ENCODE assay signal across 12 cellular contexts in the genomic region with DNA sequence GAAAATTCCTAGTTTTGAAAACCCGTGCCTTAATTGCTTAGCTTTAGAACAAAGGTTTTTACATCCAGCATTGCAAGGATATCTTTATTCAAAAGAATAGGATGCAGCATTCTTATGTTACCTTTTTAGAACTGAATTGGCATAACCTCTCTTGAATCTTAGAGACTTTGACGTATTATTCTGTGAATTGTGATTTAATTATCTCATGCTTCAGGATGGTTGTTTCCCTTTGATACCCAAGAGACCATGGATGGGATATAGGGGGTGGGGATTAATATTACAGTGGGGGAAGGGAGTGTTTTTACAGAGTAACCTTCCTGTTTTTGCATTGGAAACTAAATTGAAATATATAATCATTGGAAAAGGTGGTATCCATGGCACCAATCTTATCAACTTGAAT.
"Had no signal": no experiment of that assay in that cellular context is flagged by ENCODE, and none has a peak within 500 bp of the region (broad histone marks: within the 10 kb centered on the region; RNA-seq: fewer than 3 reads in every experiment).

No MANE protein-coding gene starts in this region.

- H3K27me3 ChIP-seq: ascending aorta, foreskin keratinocyte, pancreas had no signal

- DNase-seq: activated CD4-positive, alpha-beta T cell treated with anti-CD3 and anti-CD28 coated beads, Interleukin-2, amount 50 U/mL, for 1 hour; activated naive CD4-positive, alpha-beta T cell treated with anti-CD3 and anti-CD28 coated beads for 36 hours; activated T-cell treated with anti-CD3 and anti-CD28 coated beads for 4 hours; cortex of kidney; effector CD8-positive, alpha-beta T cell; foreskin keratinocyte; nephron progenitor cell; pancreas; stimulated activated CD4-positive, alpha-beta T cell treated with anti-CD3 and anti-CD28 coated beads, Interleukin-12 subunit alpha, Interleukin-12 subunit beta, amount 100 ng/mL, for 4 hours; stimulated activated CD4-positive, alpha-beta T cell treated with anti-CD3 and anti-CD28 coated beads, Interleukin-2, amount 100 ng/mL, for 24 hours had no signal

- H3K4me3 ChIP-seq: ascending aorta, pancreas had no signal

- H3K4me1 Mint-ChIP-seq: nephron progenitor cell had no signal

- H3K9me3 ChIP-seq: ascending aorta, pancreas had no signal

- H3K4me3 Mint-ChIP-seq: activated naive CD4-positive, alpha-beta T cell treated with anti-CD3 and anti-CD28 coated beads for 36 hours; nephron progenitor cell; T-helper 2 cell treated with Interferon-gamma antibody and Interleukin-4, amounts not matched to agents 5 μg/mL and 100 μg/mL, for 36 hours had no signal

- H3K9me3 Mint-ChIP-seq: T-helper 2 cell treated with Interferon-gamma antibody and Interleukin-4, amounts not matched to agents 5 μg/mL and 100 μg/mL, for 36 hours had no signal

- ATAC-seq: foreskin keratinocyte, pancreas had no signal

- H3K27ac Mint-ChIP-seq: activated naive CD4-positive, alpha-beta T cell treated with anti-CD3 and anti-CD28 coated beads for 36 hours; T-helper 2 cell treated with Interferon-gamma antibody and Interleukin-4, amounts not matched to agents 5 μg/mL and 100 μg/mL, for 36 hours had no signal

- H3K36me3 ChIP-seq: ascending aorta, pancreas had no signal

- H3K27ac ChIP-seq: ascending aorta, foreskin keratinocyte, pancreas had no signal
